9 cellular contexts compared by ENCODE assay signal in genomic region chr1:156893048-156893953, GRCh38. TPM values are rescaled to one million over a fixed set of nuclear protein-coding genes. Genes with fewer than 3 reads are reported as not detected.
DNase-seq lines count a peak whose midpoint lies in the region; ATAC-seq and TF ChIP-seq lines count a peak whose summit lies in the region.
"Had no signal": no experiment of that assay in that cellular context is flagged by ENCODE, and none has a peak within 500 bp of the region (broad histone marks: within the 10 kb centered on the region; RNA-seq: fewer than 3 reads in every experiment).

PEAR1 (plus strand) TSS chr1:156893718; CDS start chr1:156903927, 10,209 bp downstream.

- CTCF ChIA-PET in activated CD4-positive, alpha-beta T cell treated with anti-CD3 and anti-CD28 coated beads, Interleukin-2, amount 10 ng/mL, durations not matched to agents 7 days and 5 days (lab: Charles Lee): interaction anchor here (0.6 to 5.3 kb wide), 14 partner anchors 9 to 385 kb away, joined by 3 to 31 read pairs (median 4); partner anchors contain the start of genes NTRK1 and PRCC

- no peak within 1 kb of the TSS for H2AK5ac ChIP-seq in mesendoderm (ENCODE audit: low read length)

- H3K36me3 ChIP-seq in ectodermal cell (ENCODE audit: control insufficient read depth, insufficient read depth, low read length) (no peaks in the 10 kb centered on the region), mesendoderm (ENCODE audit: control insufficient read depth, insufficient read depth, low read length) (no peaks in the 10 kb centered on the region), upper lobe of right lung (no peaks in the 10 kb centered on the region)

- H3K27ac Mint-ChIP-seq in activated CD4-positive, alpha-beta T cell treated with anti-CD3 and anti-CD28 coated beads, Interleukin-2, amount 10 ng/mL, durations not matched to agents 7 days and 5 days: peak within 1 kb of the TSS; percentile 65

- no peaks in the 10 kb centered on the region for H3K9me3 Mint-ChIP-seq in activated CD4-positive, alpha-beta T cell treated with anti-CD3 and anti-CD28 coated beads, Interleukin-2, amount 10 ng/mL, durations not matched to agents 7 days and 5 days

- H3K27ac ChIP-seq in ectodermal cell (ENCODE audit: insufficient read depth, low read depth, low read length, poor library complexity, severe bottlenecking) (no peak within 1 kb of the TSS), mesendoderm (ENCODE audit: low read depth, low read length) (no peak within 1 kb of the TSS), upper lobe of right lung (peak within 1 kb of the TSS; percentile 85)
- H3K27ac ChIP-seq: C4-2B had no signal

- no peaks in the 10 kb centered on the region for H3K79me1 ChIP-seq in mesendoderm (ENCODE audit: low read length)

- peaks cover 17% of the 10 kb centered on the region for H3K4me1 ChIP-seq in ectodermal cell (ENCODE audit: control insufficient read depth, insufficient read depth, low read length)
- no peaks in the 10 kb centered on the region for H3K4me1 ChIP-seq in mesendoderm (ENCODE audit: control insufficient read depth, low read depth, low read length)
- H3K4me1 ChIP-seq in upper lobe of right lung: peaks cover 38% of the 10 kb centered on the region

- H3K56ac ChIP-seq in mesendoderm (ENCODE audit: low read length): peak within 1 kb of the TSS; percentile 80

- intact Hi-C loops in upper lobe of right lung (cut with DNase I): no loop called here

- H4K5ac ChIP-seq in mesendoderm (ENCODE audit: low read length): no peak within 1 kb of the TSS

- DNase-seq in activated CD4-positive, alpha-beta T cell treated with anti-CD3 and anti-CD28 coated beads, Interleukin-2, amount 10 ng/mL, durations not matched to agents 7 days and 5 days: no peak
- no peak for DNase-seq in activated CD4-positive, alpha-beta T cell treated with anti-CD3 and anti-CD28 coated beads, Interleukin-2, amount 50 U/mL, for 1 hour
- DNase-seq in mesendoderm: peak; percentile 66
- DNase-seq in upper lobe of right lung: no peak
- DNase-seq in A172 (ENCODE audit: low spot score): no peak
- no peak for DNase-seq in activated CD4-positive, alpha-beta T cell treated with anti-CD3 and anti-CD28 coated beads, Interleukin-2, amount 50 U/mL, for 4 hours

- H3K27me3 ChIP-seq in ectodermal cell (ENCODE audit: control insufficient read depth, insufficient read depth, low read length, poor library complexity, severe bottlenecking) (peaks cover 50% of the 10 kb centered on the region), mesendoderm (ENCODE audit: insufficient read depth, low read length, poor library complexity) (no peaks in the 10 kb centered on the region), upper lobe of right lung (peaks cover 14% of the 10 kb centered on the region)

- no peak for ATAC-seq in upper lobe of right lung
- ATAC-seq in GM21786 (IDR thresholded peaks at IDR 0.05; ENCODE audit: unreplicated experiment): no peak

- no peaks in the 10 kb centered on the region for H3K36me3 Mint-ChIP-seq in activated CD4-positive, alpha-beta T cell treated with anti-CD3 and anti-CD28 coated beads, Interleukin-2, amount 10 ng/mL, durations not matched to agents 7 days and 5 days (ENCODE audit: low read depth)

- peaks cover 50% of the 10 kb centered on the region for H3K27me3 Mint-ChIP-seq in activated CD4-positive, alpha-beta T cell treated with anti-CD3 and anti-CD28 coated beads, Interleukin-2, amount 10 ng/mL, durations not matched to agents 7 days and 5 days

- peak within 1 kb of the TSS; percentile 63 for H3K4me3 Mint-ChIP-seq in activated CD4-positive, alpha-beta T cell treated with anti-CD3 and anti-CD28 coated beads, Interleukin-2, amount 10 ng/mL, durations not matched to agents 7 days and 5 days

- H3K79me2 ChIP-seq in mesendoderm (ENCODE audit: control insufficient read depth, insufficient read depth, low read length): no peaks in the 10 kb centered on the region

- WGBS in ectodermal cell, 2 experiments: 17 to 18% methylated on average over 57 to 60 of the region's 60 CpGs
- no CpG with 5 or more reads among the region's 60 CpGs for WGBS in mesendoderm (ENCODE audit: extremely low coverage, insufficient coverage, low lambda C conversion rate)

- H3K9ac ChIP-seq in mesendoderm (ENCODE audit: low read length): peak within 1 kb of the TSS; percentile 57

- H3K4ac ChIP-seq in mesendoderm (ENCODE audit: low read depth, low read length): peak within 1 kb of the TSS; percentile 1

- peak within 1 kb of the TSS; percentile 58 for H4K8ac ChIP-seq in mesendoderm (ENCODE audit: low read depth, low read length)

- peaks cover 32% of the 10 kb centered on the region for H3K4me1 Mint-ChIP-seq in activated CD4-positive, alpha-beta T cell treated with anti-CD3 and anti-CD28 coated beads, Interleukin-2, amount 10 ng/mL, durations not matched to agents 7 days and 5 days

- peak within 1 kb of the TSS; percentile 39 for H3K4me2 ChIP-seq in mesendoderm (ENCODE audit: low read length)

- H3K23ac ChIP-seq in mesendoderm (ENCODE audit: low read length): peak within 1 kb of the TSS; percentile 15

- H2BK15ac ChIP-seq in mesendoderm (replicated peaks; ENCODE audit: low read depth): no peak within 1 kb of the TSS

- H2BK120ac ChIP-seq in mesendoderm (ENCODE audit: low read depth, low read length): no peak within 1 kb of the TSS

- no peak within 1 kb of the TSS for H3K18ac ChIP-seq in mesendoderm (ENCODE audit: low read length)

- POLR2A ChIA-PET in activated CD4-positive, alpha-beta T cell treated with anti-CD3 and anti-CD28 coated beads, Interleukin-2, amount 10 ng/mL, durations not matched to agents 7 days and 5 days (lab: Charles Lee): no interaction called here

- peak; percentile 6 for TF ChIP-seq CTCF in upper lobe of right lung (IDR thresholded peaks at IDR 0.05)

- H2BK5ac ChIP-seq in mesendoderm (ENCODE audit: low read length): no peak within 1 kb of the TSS

- no peaks in the 10 kb centered on the region for H3K9me3 ChIP-seq in ectodermal cell (ENCODE audit: control insufficient read depth, low read length)
- no peaks in the 10 kb centered on the region for H3K9me3 ChIP-seq in upper lobe of right lung

- H3K4me3 ChIP-seq in ectodermal cell (ENCODE audit: insufficient read depth, low read depth, low read length) (peak within 1 kb of the TSS; percentile 16), mesendoderm (ENCODE audit: low read length) (peak within 1 kb of the TSS; percentile 24), upper lobe of right lung (peak within 1 kb of the TSS; percentile 63)

RNA-seq across cellular contexts. Expression of gene PEAR1, which starts in this region (rescaled TPM):
- total RNA-seq in activated CD4-positive, alpha-beta T cell treated with anti-CD3 and anti-CD28 coated beads, Interleukin-2, amount 10 ng/mL, durations not matched to agents 7 days and 5 days: under 1 TPM; 0.07 to 0.15 TPM
- polyA plus RNA-seq in ectodermal cell (2013, experiment 1 of 4): 1.2 TPM
- polyA plus RNA-seq in ectodermal cell (2013, experiment 2 of 4): 1.5 TPM
- 0.85 TPM for polyA plus RNA-seq in ectodermal cell (2013, experiment 3 of 4)
- polyA plus RNA-seq in ectodermal cell (2013, experiment 4 of 4): 1.4 TPM
- polyA plus RNA-seq in mesendoderm (2013, experiment 1 of 2): 0.46 TPM
- 0.39 TPM for polyA plus RNA-seq in mesendoderm (2013, experiment 2 of 2)
- 17.9 TPM for total RNA-seq in upper lobe of right lung
- 2.8 and 3.1 TPM in 2 replicates for total RNA-seq in A172 (2014; rRNA removed; shearing (Covaris generic))
